Comparison of ENCODE assay signal across 25 cellular contexts in genomic region chr7:11297764-11298163, GRCh38.
DNase-seq lines count a peak whose midpoint lies in the region; ATAC-seq and TF ChIP-seq lines count a peak whose summit lies in the region.
"Had no signal": no experiment of that assay in that cellular context is flagged by ENCODE, and none has a peak within 500 bp of the region (broad histone marks: within the 10 kb centered on the region; RNA-seq: fewer than 3 reads in every experiment).

No MANE protein-coding gene starts in this region.

- peak; percentile 61 for DNase-seq in DMS 273 (lab: John Stamatoyannopoulos, UW; ENCODE audit: unreplicated experiment)
- no peak for DNase-seq in DMS 273 treated with DMSO at 0.1 percent for 48 hours (lab: John Stamatoyannopoulos, UW)
- DNase-seq in astrocyte of the spinal cord (ENCODE audit: low read depth, low spot score), result peak; percentile 18
- DNase-seq in mesendoderm, result peak; percentile 13
- no peak for DNase-seq in GM13976 (ENCODE audit: low spot score)
- DNase-seq in NCI-H2029 treated with DMSO at 0.1 percent for 48 hours (lab: John Stamatoyannopoulos, UW), result no peak
- no peak for DNase-seq in T-helper 2 cell
- DNase-seq: activated CD4-positive, alpha-beta T cell treated with anti-CD3 and anti-CD28 coated beads for 4 hours; amygdala; Calu3; colonic mucosa; effector CD8-positive, alpha-beta T cell; HCEC 1CT; IMR-90; NCI-H1436 treated with DMSO at 0.1 percent for 48 hours; NCI-H226; psoas muscle; stimulated activated CD4-positive, alpha-beta T cell treated with anti-CD3 and anti-CD28 coated beads, Interleukin-15, amount 100 ng/mL, for 24 hours; stimulated activated CD4-positive, alpha-beta T cell treated with anti-CD3 and anti-CD28 coated beads, Interleukin-4, amount 100 ng/mL, for 4 hours had no signal

- H3K27me3 ChIP-seq in mesendoderm (ENCODE audit: insufficient read depth, low read length, poor library complexity), result no peaks in the 10 kb centered on the region
- H3K27me3 ChIP-seq: colonic mucosa, neural progenitor cell had no signal

- no peaks in the 10 kb centered on the region for H3K79me1 ChIP-seq in mesendoderm (ENCODE audit: low read length)

- no peaks in the 10 kb centered on the region for H3K4me1 ChIP-seq in mesendoderm (ENCODE audit: control insufficient read depth, low read depth, low read length)
- H3K4me1 ChIP-seq: colonic mucosa, neural progenitor cell, psoas muscle had no signal

- H3K36me3 ChIP-seq in mesendoderm (ENCODE audit: control insufficient read depth, insufficient read depth, low read length), result no peaks in the 10 kb centered on the region
- H3K36me3 ChIP-seq: colonic mucosa, neural progenitor cell had no signal

- no peak overlapping the region for H3K23ac ChIP-seq in mesendoderm (ENCODE audit: low read length)

- no peak overlapping the region for H2BK15ac ChIP-seq in mesendoderm (replicated peaks; ENCODE audit: low read depth)

- H4K5ac ChIP-seq in mesendoderm (ENCODE audit: low read length), result no peak overlapping the region

- no peak overlapping the region for H2AK5ac ChIP-seq in mesendoderm (ENCODE audit: low read length)

- H3K4me3 ChIP-seq in astrocyte of the spinal cord (ENCODE audit: low read depth, low read length), result no peak overlapping the region
- H3K4me3 ChIP-seq in mesendoderm (ENCODE audit: low read length), result no peak overlapping the region
- H3K4me3 ChIP-seq: colonic mucosa, neural progenitor cell, psoas muscle had no signal

- no peak overlapping the region for H2BK5ac ChIP-seq in mesendoderm (ENCODE audit: low read length)

- H3K79me2 ChIP-seq in mesendoderm (ENCODE audit: control insufficient read depth, insufficient read depth, low read length), result no peaks in the 10 kb centered on the region

- no peak overlapping the region for H3K4ac ChIP-seq in mesendoderm (ENCODE audit: low read depth, low read length)

- no peak overlapping the region for H3K56ac ChIP-seq in mesendoderm (ENCODE audit: low read length)

- no peak overlapping the region for H4K8ac ChIP-seq in mesendoderm (ENCODE audit: low read depth, low read length)

- TF ChIP-seq CTCF in astrocyte of the spinal cord (IDR thresholded peaks at IDR 0.05; ENCODE audit: low read depth, low read length), result no peak
- no peak for TF ChIP-seq CTCF in GM13976 (IDR thresholded peaks at IDR 0.05; ENCODE audit: borderline replicate concordance, control extremely low read depth, extremely low read depth, insufficient read depth, missing control alignments)

- no peak overlapping the region for H2BK120ac ChIP-seq in mesendoderm (ENCODE audit: low read depth, low read length)

- no peak overlapping the region for H3K4me2 ChIP-seq in mesendoderm (ENCODE audit: low read length)
- H3K4me2 ChIP-seq: neural progenitor cell had no signal

- H3K18ac ChIP-seq in mesendoderm (ENCODE audit: low read length), result no peak overlapping the region

- H3K27ac ChIP-seq in mesendoderm (ENCODE audit: low read depth, low read length), result no peak overlapping the region
- H3K27ac ChIP-seq: 22Rv1, colonic mucosa, neural progenitor cell, psoas muscle had no signal

- ATAC-seq in HG03439 (IDR thresholded peaks at IDR 0.05; ENCODE audit: unreplicated experiment), result no peak
- ATAC-seq: activated naive CD4-positive, alpha-beta T cell treated with anti-CD3 and anti-CD28 coated beads, Interleukin-2, amount 50 U/mL, for 72 hours; psoas muscle; Right ventricle myocardium inferior; stimulated activated effector memory CD8-positive, alpha-beta T cell treated with anti-CD3 and anti-CD28 coated beads, Interleukin-12 subunit alpha, Interleukin-12 subunit beta, amount 100 ng/mL, for 72 hours had no signal

- in situ Hi-C loops in astrocyte of the spinal cord (cut with HindIII; ENCODE audit: low sequenced_read_pairs) (no loop called here), GM13976 (cut with MboI; ENCODE audit: low sequenced_read_pairs, unreplicated experiment) (no loop called here)

- no peak overlapping the region for H3K9ac ChIP-seq in mesendoderm (ENCODE audit: low read length)
- H3K9ac ChIP-seq: neural progenitor cell had no signal

Comparison
In these comparisons a context has a peak if more than half of its experiments do, and no peak if none do; other contexts are left out.
1. DNase-seq: peak in DMS 273 (single experiment), astrocyte of the spinal cord (single experiment) and mesendoderm (single experiment); none in DMS 273 treated with DMSO at 0.1 percent for 48 hours (single experiment), GM13976 (single experiment), NCI-H2029 treated with DMSO at 0.1 percent for 48 hours (single experiment) and T-helper 2 cell (0 of 5).